In the genomic region with DNA sequence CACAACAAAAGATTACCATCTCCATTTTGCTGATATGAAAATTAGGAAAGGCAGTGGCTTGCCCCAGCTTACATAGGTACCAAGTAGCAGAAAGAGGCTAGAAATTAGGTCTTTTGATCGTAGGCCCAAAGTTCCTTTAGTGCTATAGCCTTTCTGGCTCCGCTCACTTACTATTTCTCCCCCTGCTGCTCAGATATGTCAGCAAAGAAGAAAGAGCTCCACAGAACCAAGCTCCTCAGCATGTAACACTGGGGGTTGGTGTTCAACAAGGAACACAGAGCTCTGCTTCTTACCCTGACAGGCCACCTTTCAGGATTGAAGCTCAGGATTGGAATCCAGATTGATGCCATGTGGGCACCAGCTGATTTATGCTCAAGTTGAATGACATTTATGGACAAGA, we compare ENCODE assay signal across 1 cellular context.
TF ChIP-seq lines count a peak whose summit lies in the region.

No MANE protein-coding gene starts in this region.

TF ChIP-seq in HepG2, 621 proteins besides CTCF, POLR2A, EP300 and RAD21 (continued from another document):
- TF ChIP-seq, protein P1, sequence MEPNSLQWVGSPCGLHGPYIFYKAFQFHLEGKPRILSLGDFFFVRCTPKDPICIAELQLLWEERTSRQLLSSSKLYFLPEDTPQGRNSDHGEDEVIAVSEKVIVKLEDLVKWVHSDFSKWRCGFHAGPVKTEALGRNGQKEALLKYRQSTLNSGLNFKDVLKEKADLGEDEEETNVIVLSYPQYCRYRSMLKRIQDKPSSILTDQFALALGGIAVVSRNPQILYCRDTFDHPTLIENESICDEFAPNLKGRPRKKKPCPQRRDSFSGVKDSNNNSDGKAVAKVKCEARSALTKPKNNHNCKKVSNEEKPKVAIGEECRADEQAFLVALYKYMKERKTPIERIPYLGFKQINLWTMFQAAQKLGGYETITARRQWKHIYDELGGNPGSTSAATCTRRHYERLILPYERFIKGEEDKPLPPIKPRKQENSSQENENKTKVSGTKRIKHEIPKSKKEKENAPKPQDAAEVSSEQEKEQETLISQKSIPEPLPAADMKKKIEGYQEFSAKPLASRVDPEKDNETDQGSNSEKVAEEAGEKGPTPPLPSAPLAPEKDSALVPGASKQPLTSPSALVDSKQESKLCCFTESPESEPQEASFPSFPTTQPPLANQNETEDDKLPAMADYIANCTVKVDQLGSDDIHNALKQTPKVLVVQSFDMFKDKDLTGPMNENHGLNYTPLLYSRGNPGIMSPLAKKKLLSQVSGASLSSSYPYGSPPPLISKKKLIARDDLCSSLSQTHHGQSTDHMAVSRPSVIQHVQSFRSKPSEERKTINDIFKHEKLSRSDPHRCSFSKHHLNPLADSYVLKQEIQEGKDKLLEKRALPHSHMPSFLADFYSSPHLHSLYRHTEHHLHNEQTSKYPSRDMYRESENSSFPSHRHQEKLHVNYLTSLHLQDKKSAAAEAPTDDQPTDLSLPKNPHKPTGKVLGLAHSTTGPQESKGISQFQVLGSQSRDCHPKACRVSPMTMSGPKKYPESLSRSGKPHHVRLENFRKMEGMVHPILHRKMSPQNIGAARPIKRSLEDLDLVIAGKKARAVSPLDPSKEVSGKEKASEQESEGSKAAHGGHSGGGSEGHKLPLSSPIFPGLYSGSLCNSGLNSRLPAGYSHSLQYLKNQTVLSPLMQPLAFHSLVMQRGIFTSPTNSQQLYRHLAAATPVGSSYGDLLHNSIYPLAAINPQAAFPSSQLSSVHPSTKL (CRISPR knock-in tag; IDR thresholded peaks at IDR 0.05): no peak
TF ChIP-seq in HepG2: peak in this region for 2.
